26 cellular contexts compared by ENCODE assay signal in the genomic region with DNA sequence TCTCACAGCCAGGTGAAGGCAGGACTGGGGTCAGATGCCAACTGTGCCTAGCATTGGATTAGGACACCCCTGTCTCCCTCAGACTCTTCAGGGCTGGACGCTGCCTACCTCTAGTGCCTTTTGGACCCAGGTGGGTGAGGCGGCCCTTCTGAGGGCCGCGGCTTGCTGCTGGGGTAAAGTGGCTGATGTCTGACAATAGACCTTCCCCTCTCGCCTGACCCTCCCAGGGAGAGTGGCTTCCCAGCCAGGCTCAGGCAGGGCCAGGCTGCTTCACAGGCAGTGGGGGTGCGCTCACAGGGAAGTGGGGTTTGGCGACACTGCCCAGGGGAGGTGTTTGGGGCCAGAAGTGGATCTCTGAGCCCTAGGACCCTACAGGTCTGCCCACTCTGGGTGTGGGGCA.
"Had no signal": no experiment of that assay in that cellular context is flagged by ENCODE, and none has a peak within 500 bp of the region (broad histone marks: within the 10 kb centered on the region; RNA-seq: fewer than 3 reads in every experiment).

No MANE protein-coding gene starts in this region.

- ATAC-seq: left lobe of liver; natural killer cell treated with Interleukin-12 subunit alpha and Interleukin-12 subunit beta and Interleukin-15 and Interleukin-18, amount 100 ng/mL, for 72 hours; stimulated activated effector memory CD8-positive, alpha-beta T cell treated with anti-CD3 and anti-CD28 coated beads, Interleukin-12 subunit alpha, Interleukin-12 subunit beta, amount 100 ng/mL, for 72 hours had no signal

- H3K27me3 Mint-ChIP-seq: natural killer cell treated with Interleukin-12 subunit alpha and Interleukin-12 subunit beta and Interleukin-15 and Interleukin-18, amount 100 ng/mL, for 72 hours; type B pancreatic cell had no signal

- H3K4me1 ChIP-seq: esophagus squamous epithelium, parathyroid adenoma, prostate gland, right atrium auricular region, sigmoid colon, tibial artery had no signal

- H3K9me3 Mint-ChIP-seq: immature natural killer cell; memory B cell; natural killer cell treated with Interleukin-12 subunit alpha and Interleukin-12 subunit beta and Interleukin-15 and Interleukin-18, amount 100 ng/mL, for 72 hours; stimulated activated effector memory CD8-positive, alpha-beta T cell treated with anti-CD3 and anti-CD28 coated beads, Interleukin-12 subunit alpha, Interleukin-12 subunit beta, amount 100 ng/mL, for 72 hours; type B pancreatic cell had no signal

- H3K36me3 Mint-ChIP-seq: immature natural killer cell; memory B cell; natural killer cell treated with Interleukin-12 subunit alpha and Interleukin-12 subunit beta and Interleukin-15 and Interleukin-18, amount 100 ng/mL, for 72 hours; stimulated activated effector memory CD8-positive, alpha-beta T cell treated with anti-CD3 and anti-CD28 coated beads, Interleukin-12 subunit alpha, Interleukin-12 subunit beta, amount 100 ng/mL, for 72 hours; type B pancreatic cell had no signal

- H3K9me3 ChIP-seq: esophagus squamous epithelium, prostate gland, right atrium auricular region, sigmoid colon, stomach, tibial artery had no signal

- H3K4me3 Mint-ChIP-seq: immature natural killer cell; memory B cell; natural killer cell treated with Interleukin-12 subunit alpha and Interleukin-12 subunit beta and Interleukin-15 and Interleukin-18, amount 100 ng/mL, for 72 hours; stimulated activated effector memory CD8-positive, alpha-beta T cell treated with anti-CD3 and anti-CD28 coated beads, Interleukin-12 subunit alpha, Interleukin-12 subunit beta, amount 100 ng/mL, for 72 hours; type B pancreatic cell had no signal

- H3K9ac ChIP-seq: parathyroid adenoma had no signal

- H3K4me1 Mint-ChIP-seq: stimulated activated effector memory CD8-positive, alpha-beta T cell treated with anti-CD3 and anti-CD28 coated beads, Interleukin-12 subunit alpha, Interleukin-12 subunit beta, amount 100 ng/mL, for 72 hours had no signal

- H3K27ac Mint-ChIP-seq: immature natural killer cell; memory B cell; natural killer cell treated with Interleukin-12 subunit alpha and Interleukin-12 subunit beta and Interleukin-15 and Interleukin-18, amount 100 ng/mL, for 72 hours; stimulated activated effector memory CD8-positive, alpha-beta T cell treated with anti-CD3 and anti-CD28 coated beads, Interleukin-12 subunit alpha, Interleukin-12 subunit beta, amount 100 ng/mL, for 72 hours; type B pancreatic cell had no signal

- DNase-seq: dermis blood vessel endothelial cell; effector memory CD4-positive, alpha-beta T cell; erythroblast; esophagus squamous epithelium; foreskin melanocyte; glutamatergic neuron; hypothalamus; immature natural killer cell; islet precursor cell; sigmoid colon; stimulated activated CD4-positive, alpha-beta T cell treated with anti-CD3 and anti-CD28 coated beads, Interleukin-2, amount 100 ng/mL, for 24 hours; stimulated activated CD4-positive, alpha-beta T cell treated with anti-CD3 and anti-CD28 coated beads, Interleukin-4, amount 100 ng/mL, for 24 hours; stimulated activated naive CD4-positive, alpha-beta T cell treated with Interleukin-2 at 50 U/mL for 16 hours; stomach; tibial artery had no signal

- H3K27ac ChIP-seq: coronary artery, esophagus squamous epithelium, parathyroid adenoma, prostate gland, right atrium auricular region, sigmoid colon, tibial artery had no signal

- FAIRE-seq: endometrium had no signal

- H3K27me3 ChIP-seq: esophagus squamous epithelium, right atrium auricular region, sigmoid colon, stomach, tibial artery had no signal

- H3K4me3 ChIP-seq: coronary artery, esophagus squamous epithelium, lung, prostate gland, right atrium auricular region, sigmoid colon, stomach, tibial artery had no signal

- H3K36me3 ChIP-seq: esophagus squamous epithelium, prostate gland, right atrium auricular region, sigmoid colon, stomach, tibial artery had no signal
